ENCODE assay signal across 18 cellular contexts in the genomic region with DNA sequence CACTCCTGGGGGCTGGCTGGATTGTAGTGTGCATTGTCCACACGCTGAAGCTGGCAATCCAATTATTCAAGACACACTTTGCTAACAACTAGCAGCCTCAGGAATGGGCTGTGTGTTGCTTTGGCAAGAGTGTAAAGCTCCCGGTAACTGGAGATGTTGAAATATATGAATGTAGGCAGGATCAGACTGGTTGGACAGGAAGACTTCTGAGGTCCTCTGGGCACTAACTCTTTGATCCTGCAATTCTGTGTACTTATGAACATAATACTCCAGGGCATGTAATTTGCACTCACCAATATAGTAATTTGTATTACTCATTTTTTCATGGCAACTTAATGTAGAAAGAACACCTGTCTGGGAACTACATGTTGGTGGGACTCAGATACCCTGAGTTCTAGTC.
DNase-seq lines count a peak whose midpoint lies in the region; ATAC-seq and TF ChIP-seq lines count a peak whose summit lies in the region.
"Had no signal": no experiment of that assay in that cellular context is flagged by ENCODE, and none has a peak within 500 bp of the region (broad histone marks: within the 10 kb centered on the region; RNA-seq: fewer than 3 reads in every experiment).

No MANE protein-coding gene starts in this region.

- no peaks in the 10 kb centered on the region for H3K4me1 ChIP-seq in left lung
- no peaks in the 10 kb centered on the region for H3K4me1 ChIP-seq in ovary (ENCODE audit: insufficient read depth)
- H3K4me1 ChIP-seq: BLaER1 had no signal

- H3K36me3 Mint-ChIP-seq in MCF 10A (ENCODE audit: insufficient read depth, unreplicated experiment) = no peaks in the 10 kb centered on the region
- H3K36me3 Mint-ChIP-seq: CD14-positive monocyte; CD8-positive, alpha-beta T cell had no signal

- no peak overlapping the region for H3K27ac ChIP-seq in left lung
- H3K27ac ChIP-seq in ovary = no peak overlapping the region
- H3K27ac ChIP-seq: BLaER1, HL-60 had no signal

- DNase-seq in NCI-H510A treated with DMSO at 0.1 percent for 48 hours (lab: John Stamatoyannopoulos, UW) = peak; percentile 31
- DNase-seq in MCF 10A (ENCODE audit: unreplicated experiment) = peak; percentile 60
- DNase-seq in epithelial cell of esophagus (ENCODE audit: low read depth) = peak; percentile 95
- no peak for DNase-seq in left lung
- DNase-seq in omental fat pad (ENCODE audit: low spot score) = no peak
- no peak for DNase-seq in ovary
- no peak for DNase-seq in NK-92 (lab: John Stamatoyannopoulos, UW; ENCODE audit: unreplicated experiment)
- DNase-seq: 8988T; Calu3; CD8-positive, alpha-beta T cell; DND-41; EL; HCEC 1CT had no signal

- POLR2A ChIA-PET in MCF 10A (lab: Yijun Ruan, JAX) = no interaction called here

- H3K9me3 Mint-ChIP-seq in MCF 10A (ENCODE audit: unreplicated experiment) = no peaks in the 10 kb centered on the region
- H3K9me3 Mint-ChIP-seq: CD14-positive monocyte; CD8-positive, alpha-beta T cell; GM23338 had no signal

- peaks cover 11% of the 10 kb centered on the region for H3K27me3 Mint-ChIP-seq in MCF 10A (ENCODE audit: insufficient read depth, unreplicated experiment)

- H3K36me3 ChIP-seq in left lung (no peaks in the 10 kb centered on the region), ovary (no peaks in the 10 kb centered on the region)
- H3K36me3 ChIP-seq: BLaER1 had no signal

- no peak for TF ChIP-seq EP300 in ovary (IDR thresholded peaks at IDR 0.05)

- TF ChIP-seq CTCF in MCF 10A (IDR thresholded peaks at IDR 0.05; ENCODE audit: unreplicated experiment) (no peak), epithelial cell of esophagus (IDR thresholded peaks at IDR 0.05; ENCODE audit: insufficient read depth, low read depth, low read length, missing control alignments) (no peak), left lung (IDR thresholded peaks at IDR 0.05) (no peak), omental fat pad (IDR thresholded peaks at IDR 0.05) (no peak), ovary (IDR thresholded peaks at IDR 0.05) (no peak)

- H3K9me3 ChIP-seq in left lung (no peaks in the 10 kb centered on the region), ovary (no peaks in the 10 kb centered on the region)
- H3K9me3 ChIP-seq: BLaER1 had no signal

- TF ChIP-seq POLR2A in ovary (IDR thresholded peaks at IDR 0.05) = no peak

- intact Hi-C loops in MCF 10A (cut with micrococcal nuclease) = no loop called here
- intact Hi-C loops in left lung (cut with DNase I) = no loop called here
- intact Hi-C loops in ovary (cut with DNase I) = no loop called here

- WGBS in ovary, 3 donors = 83 to 92% (median 89%) methylated on average over 2 of the region's 2 CpGs

- H3K4me3 Mint-ChIP-seq in MCF 10A (ENCODE audit: unreplicated experiment) = no peak overlapping the region
- H3K4me3 Mint-ChIP-seq: CD14-positive monocyte; CD8-positive, alpha-beta T cell; GM23338 had no signal

- no peak overlapping the region for H3K4me3 ChIP-seq in epithelial cell of esophagus (ENCODE audit: low read length)
- no peak overlapping the region for H3K4me3 ChIP-seq in left lung
- no peak overlapping the region for H3K4me3 ChIP-seq in ovary
- H3K4me3 ChIP-seq: BLaER1, GM23338 had no signal

- H3K4me1 Mint-ChIP-seq in MCF 10A (ENCODE audit: insufficient read depth, unreplicated experiment) = no peaks in the 10 kb centered on the region
- H3K4me1 Mint-ChIP-seq: CD14-positive monocyte, GM23338 had no signal

- CTCF ChIA-PET in MCF 10A (lab: Yijun Ruan, JAX) = no interaction called here

- H3K27ac Mint-ChIP-seq in MCF 10A (ENCODE audit: low read depth, unreplicated experiment) = no peak overlapping the region
- H3K27ac Mint-ChIP-seq: CD8-positive, alpha-beta T cell; GM23338 had no signal

- BruUV-seq in MCF 10A (replicated peaks; lab: Mats Ljungman, UMichigan) = no TSS peak

- ATAC-seq in left lung = peak; percentile 78
- ATAC-seq in omental fat pad (ENCODE audit: low FRiP score) = no peak
- ATAC-seq in HG02610 (IDR thresholded peaks at IDR 0.05; ENCODE audit: unreplicated experiment) = no peak
- ATAC-seq: CD8-positive, alpha-beta T cell; GM23338 had no signal

- H3K27me3 ChIP-seq in left lung (no peaks in the 10 kb centered on the region), ovary (no peaks in the 10 kb centered on the region)
- H3K27me3 ChIP-seq: BLaER1 had no signal

Comparison
In these comparisons a context has a peak if more than half of its experiments do, and no peak if none do; other contexts are left out.
1. DNase-seq: peak in NCI-H510A treated with DMSO at 0.1 percent for 48 hours (single experiment), MCF 10A (single experiment) and epithelial cell of esophagus (single experiment); none in left lung (0 of 2), omental fat pad (single experiment), ovary (0 of 5) and NK-92 (single experiment).